9 cellular contexts compared by ENCODE assay signal in genomic region chr12:7130537-7130790, GRCh38. TPM values are rescaled to one million over a fixed set of nuclear protein-coding genes. Genes with fewer than 3 reads are reported as not detected.
DNase-seq lines count a peak whose midpoint lies in the region; ATAC-seq and TF ChIP-seq lines count a peak whose summit lies in the region.
"Had no signal": no experiment of that assay in that cellular context is flagged by ENCODE, and none has a peak within 500 bp of the region (broad histone marks: within the 10 kb centered on the region; RNA-seq: fewer than 3 reads in every experiment).

No MANE protein-coding gene starts in this region.

- peaks cover 46% of the 10 kb centered on the region for H3K4me1 Mint-ChIP-seq in progenitor cell of endocrine pancreas (ENCODE audit: low read depth)

- no peaks in the 10 kb centered on the region for H3K27me3 Mint-ChIP-seq in progenitor cell of endocrine pancreas

- peak overlapping the region; percentile 95 for H3K4me2 ChIP-seq in OCI-LY1 (ENCODE audit: low read length)

- peaks cover 15% of the 10 kb centered on the region for H3K36me3 Mint-ChIP-seq in progenitor cell of endocrine pancreas (ENCODE audit: insufficient read depth)

- DNase-seq in esophagus squamous epithelium (lab: John Stamatoyannopoulos, UW) (no peak), progenitor cell of endocrine pancreas (ENCODE audit: low spot score, unreplicated experiment) (no peak), GM19240 (ENCODE audit: insufficient read length, low spot score) (no peak), OCI-M2 (lab: John Stamatoyannopoulos, UW; ENCODE audit: unreplicated experiment) (no peak), AML-193 (lab: John Stamatoyannopoulos, UW) (no peak), ecto neural progenitor cell (ENCODE audit: low spot score) (no peak)

- H3K9me3 Mint-ChIP-seq in progenitor cell of endocrine pancreas (ENCODE audit: low read depth), result no peaks in the 10 kb centered on the region

- H3K36me3 ChIP-seq in OCI-LY1 (ENCODE audit: insufficient read depth, low read length), result no peaks in the 10 kb centered on the region
- peaks cover 0 to 19% (median 0%) of the 10 kb centered on the region in 3 donors for H3K36me3 ChIP-seq in esophagus squamous epithelium

- peaks cover 22% of the 10 kb centered on the region for H3K4me1 ChIP-seq in OCI-LY1 (ENCODE audit: insufficient read depth, low read length, severe bottlenecking)
- H3K4me1 ChIP-seq in esophagus squamous epithelium, result peaks cover 9 to 40% (median 24%) of the 10 kb centered on the region in 3 donors

- no peaks in the 10 kb centered on the region for H4K20me1 ChIP-seq in OCI-LY1 (ENCODE audit: insufficient read depth, low read length)

- H3K9me3 ChIP-seq in OCI-LY1 (ENCODE audit: low read length) (no peaks in the 10 kb centered on the region), esophagus squamous epithelium (no peaks in the 10 kb centered on the region)

- peak; percentile 14 for ATAC-seq in GM19043 (IDR thresholded peaks at IDR 0.05; ENCODE audit: low read depth, unreplicated experiment)

- H3K27me3 ChIP-seq in OCI-LY1 (ENCODE audit: insufficient read depth, low read length) (no peaks in the 10 kb centered on the region), esophagus squamous epithelium (peaks cover 0 to 12% (median 0%) of the 10 kb centered on the region in 4 donors)

- no peak overlapping the region for H3K27ac ChIP-seq in OCI-LY1 (ENCODE audit: low read depth, low read length, poor library complexity, severe bottlenecking)
- H3K27ac ChIP-seq in esophagus squamous epithelium, result peak overlapping the region; percentile 45 to 90 (median 85)

- peak overlapping the region; percentile 67 for H3K9ac ChIP-seq in OCI-LY1 (ENCODE audit: low read length)

- H3F3A ChIP-seq in OCI-LY1 (ENCODE audit: insufficient read depth, low read length), result no peaks in the 10 kb centered on the region

- no peaks in the 10 kb centered on the region for H3K9me2 ChIP-seq in OCI-LY1 (ENCODE audit: low read depth, low read length)

- H3K4me3 ChIP-seq in OCI-LY1 (ENCODE audit: low read depth, low read length, poor library complexity, severe bottlenecking), result peak overlapping the region; percentile 79
- peak overlapping the region; percentile 37 to 80 (median 66) for H3K4me3 ChIP-seq in esophagus squamous epithelium

- H2AFZ ChIP-seq in OCI-LY1 (ENCODE audit: low read length), result no peak overlapping the region

- whole genome bisulfite sequencing in esophagus squamous epithelium, 2 donors, result 0% methylated on average over 6 to 11 of the region's 14 CpGs

- no peak for TF ChIP-seq CTCF in OCI-LY1 (IDR thresholded peaks at IDR 0.05; ENCODE audit: low read length)
- no peak for TF ChIP-seq CTCF in esophagus squamous epithelium (IDR thresholded peaks at IDR 0.05)
- TF ChIP-seq CTCF in progenitor cell of endocrine pancreas (IDR thresholded peaks at IDR 0.05; ENCODE audit: unreplicated experiment), result no peak

- TF ChIP-seq POLR2A in esophagus squamous epithelium (IDR thresholded peaks at IDR 0.05), result no peak

- intact Hi-C loops in esophagus squamous epithelium (cut with DNase I), result no loop called here

- no peaks in the 10 kb centered on the region for H3K79me2 ChIP-seq in OCI-LY1 (ENCODE audit: insufficient read depth, low read length)

- peak overlapping the region; percentile 87 for H3K4me3 Mint-ChIP-seq in progenitor cell of endocrine pancreas (ENCODE audit: low read depth)

- H3K27ac Mint-ChIP-seq in progenitor cell of endocrine pancreas, result peak overlapping the region; percentile 90

RNA-seq across cellular contexts. Expression of gene CLSTN3, which starts 0.3 kb away (rescaled TPM):
- total RNA-seq in esophagus squamous epithelium, result 10 to 100 TPM in 2 of 4 donors, 1 to 10 TPM in 2; 4.8 to 12.4 (median 9.5) TPM
- 202 and 204 TPM in 2 replicates for total RNA-seq in progenitor cell of endocrine pancreas

RNA-seq across cellular contexts. Expression of gene RBP5, which starts 1.8 kb away (rescaled TPM):
- 1 to 10 TPM in 1 of 4 donors, under 1 TPM in 1, not detected in 2; 0.53 to 1.3 TPM for total RNA-seq in esophagus squamous epithelium
- 5.8 and 7.6 TPM in 2 replicates for total RNA-seq in progenitor cell of endocrine pancreas
- total RNA-seq: M059J had no signal

RNA-seq across cellular contexts. Expression of gene C1RL, which starts 21.4 kb away (rescaled TPM):
- total RNA-seq in esophagus squamous epithelium (10 to 100 TPM; 13.0 to 53.2 (median 25.8) TPM), progenitor cell of endocrine pancreas (95.9 and 105 TPM in 2 replicates)

RNA-seq across cellular contexts. Expression of gene C1R, which starts 38.2 kb away (rescaled TPM):
- total RNA-seq in esophagus squamous epithelium (100 to 1,000 TPM in 2 of 4 donors, 10 to 100 TPM in 2; 22.8 to 297 (median 140) TPM), progenitor cell of endocrine pancreas (10.2 and 10.3 TPM in 2 replicates)

RNA-seq across cellular contexts. Expression of gene PEX5, which starts 59.0 kb away (rescaled TPM):
- 10 to 100 TPM; 15.5 to 38.1 (median 19.9) TPM for total RNA-seq in esophagus squamous epithelium
- total RNA-seq in progenitor cell of endocrine pancreas, result 62.3 and 65.4 TPM in 2 replicates

Comparison
In these comparisons a context has a peak if more than half of its experiments do, and no peak if none do; other contexts are left out.
1. RNA of gene CLSTN3, which starts 0.3 kb away (total RNA-seq): 202 to 204 TPM in progenitor cell of endocrine pancreas; 4.8 to 12.4 TPM in esophagus squamous epithelium; every median in the first group is over 10 times any median in the second.